ENCODE assay signal across 1 cellular context in genomic region chr16:1651509-1652342, GRCh38.
TF ChIP-seq lines count a peak whose summit lies in the region.

No MANE protein-coding gene starts in this region.

TF ChIP-seq in SK-N-SH treated with all-trans-retinoic acid at 6 μM for 48 hours, 23 proteins besides CTCF, POLR2A, EP300 and RAD21 (continued from another document):
- TF ChIP-seq TSHZ2 (CRISPR knock-in tag; IDR thresholded peaks at IDR 0.05), result no peak
TF ChIP-seq in SK-N-SH treated with all-trans-retinoic acid at 6 μM for 48 hours: peak in this region for 0.
